1 cellular context compared by ENCODE assay signal in the genomic region with DNA sequence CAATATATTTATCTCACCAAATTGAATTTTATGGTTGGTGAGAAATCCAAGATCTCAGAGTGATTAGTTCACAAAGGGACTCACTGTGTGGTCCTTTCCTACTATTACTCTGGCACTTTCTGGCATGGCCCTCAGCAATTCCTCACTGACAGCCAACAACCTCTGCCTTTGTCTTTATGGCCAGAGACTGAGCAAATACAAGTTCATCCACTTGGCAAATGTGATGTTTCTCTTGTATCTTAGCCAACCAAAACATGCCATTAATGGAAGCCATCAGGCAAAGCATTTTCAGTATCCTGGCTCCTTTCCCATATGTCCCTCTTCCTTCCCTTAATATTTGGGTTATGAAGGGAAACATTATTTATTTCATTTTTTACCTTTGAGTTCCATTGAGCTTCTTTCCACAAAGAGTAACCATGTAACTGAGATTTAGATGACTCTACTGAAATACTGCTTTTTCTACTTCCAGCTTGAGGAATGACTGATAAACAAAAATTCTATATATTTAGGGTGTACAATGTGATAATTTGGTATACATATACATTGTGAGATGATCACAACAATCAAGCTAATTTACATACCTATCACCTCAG.
TF ChIP-seq lines count a peak whose summit lies in the region.

No MANE protein-coding gene starts in this region.

TF ChIP-seq in SK-N-SH, 30 proteins besides CTCF, POLR2A, EP300 and RAD21 (continued from another document):
- TF ChIP-seq, protein P1, sequence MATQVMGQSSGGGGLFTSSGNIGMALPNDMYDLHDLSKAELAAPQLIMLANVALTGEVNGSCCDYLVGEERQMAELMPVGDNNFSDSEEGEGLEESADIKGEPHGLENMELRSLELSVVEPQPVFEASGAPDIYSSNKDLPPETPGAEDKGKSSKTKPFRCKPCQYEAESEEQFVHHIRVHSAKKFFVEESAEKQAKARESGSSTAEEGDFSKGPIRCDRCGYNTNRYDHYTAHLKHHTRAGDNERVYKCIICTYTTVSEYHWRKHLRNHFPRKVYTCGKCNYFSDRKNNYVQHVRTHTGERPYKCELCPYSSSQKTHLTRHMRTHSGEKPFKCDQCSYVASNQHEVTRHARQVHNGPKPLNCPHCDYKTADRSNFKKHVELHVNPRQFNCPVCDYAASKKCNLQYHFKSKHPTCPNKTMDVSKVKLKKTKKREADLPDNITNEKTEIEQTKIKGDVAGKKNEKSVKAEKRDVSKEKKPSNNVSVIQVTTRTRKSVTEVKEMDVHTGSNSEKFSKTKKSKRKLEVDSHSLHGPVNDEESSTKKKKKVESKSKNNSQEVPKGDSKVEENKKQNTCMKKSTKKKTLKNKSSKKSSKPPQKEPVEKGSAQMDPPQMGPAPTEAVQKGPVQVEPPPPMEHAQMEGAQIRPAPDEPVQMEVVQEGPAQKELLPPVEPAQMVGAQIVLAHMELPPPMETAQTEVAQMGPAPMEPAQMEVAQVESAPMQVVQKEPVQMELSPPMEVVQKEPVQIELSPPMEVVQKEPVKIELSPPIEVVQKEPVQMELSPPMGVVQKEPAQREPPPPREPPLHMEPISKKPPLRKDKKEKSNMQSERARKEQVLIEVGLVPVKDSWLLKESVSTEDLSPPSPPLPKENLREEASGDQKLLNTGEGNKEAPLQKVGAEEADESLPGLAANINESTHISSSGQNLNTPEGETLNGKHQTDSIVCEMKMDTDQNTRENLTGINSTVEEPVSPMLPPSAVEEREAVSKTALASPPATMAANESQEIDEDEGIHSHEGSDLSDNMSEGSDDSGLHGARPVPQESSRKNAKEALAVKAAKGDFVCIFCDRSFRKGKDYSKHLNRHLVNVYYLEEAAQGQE (IDR thresholded peaks at IDR 0.05; ENCODE audit: low read depth, low read length): peak; percentile 68
- no peak for TF ChIP-seq SMC3 (IDR thresholded peaks at IDR 0.05; ENCODE audit: low read depth, low read length)
- TF ChIP-seq JUND (IDR thresholded peaks at IDR 0.05): peak; percentile 93
- no peak for TF ChIP-seq GABPA (IDR thresholded peaks at IDR 0.05; ENCODE audit: low read depth)
- no peak for TF ChIP-seq CHD2 (IDR thresholded peaks at IDR 0.05; ENCODE audit: low read length, partially characterized antibody)
- TF ChIP-seq FOXM1 (IDR thresholded peaks at IDR 0.05; ENCODE audit: low read depth): peak; percentile 80; the same call in 1 of the 2 replicates
- TF ChIP-seq EZH2phosphoT487 (IDR thresholded peaks at IDR 0.05; ENCODE audit: borderline replicate concordance, low read depth): no peak
- TF ChIP-seq NRF1 (IDR thresholded peaks at IDR 0.05; ENCODE audit: low read depth, low read length): no peak
- TF ChIP-seq ELF1 (IDR thresholded peaks at IDR 0.05): no peak
- peak; percentile 87 for TF ChIP-seq RXRA (IDR thresholded peaks at IDR 0.05; ENCODE audit: borderline replicate concordance, low read depth)
- peak; percentile 97 for TF ChIP-seq POLR2AphosphoS5 (IDR thresholded peaks at IDR 0.05; ENCODE audit: low read depth, low read length)
- peak; percentile 100 for TF ChIP-seq NFIC (IDR thresholded peaks at IDR 0.05; ENCODE audit: borderline replicate concordance)
- TF ChIP-seq SIN3A (IDR thresholded peaks at IDR 0.05; ENCODE audit: borderline replicate concordance, low read depth, low read length): peak; percentile 80; the same call in 1 of the 2 replicates
- TF ChIP-seq, protein P2, sequence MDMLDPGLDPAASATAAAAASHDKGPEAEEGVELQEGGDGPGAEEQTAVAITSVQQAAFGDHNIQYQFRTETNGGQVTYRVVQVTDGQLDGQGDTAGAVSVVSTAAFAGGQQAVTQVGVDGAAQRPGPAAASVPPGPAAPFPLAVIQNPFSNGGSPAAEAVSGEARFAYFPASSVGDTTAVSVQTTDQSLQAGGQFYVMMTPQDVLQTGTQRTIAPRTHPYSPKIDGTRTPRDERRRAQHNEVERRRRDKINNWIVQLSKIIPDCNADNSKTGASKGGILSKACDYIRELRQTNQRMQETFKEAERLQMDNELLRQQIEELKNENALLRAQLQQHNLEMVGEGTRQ (IDR thresholded peaks at IDR 0.05; ENCODE audit: borderline replicate concordance, low read depth, low read length): no peak
- TF ChIP-seq, protein P3, sequence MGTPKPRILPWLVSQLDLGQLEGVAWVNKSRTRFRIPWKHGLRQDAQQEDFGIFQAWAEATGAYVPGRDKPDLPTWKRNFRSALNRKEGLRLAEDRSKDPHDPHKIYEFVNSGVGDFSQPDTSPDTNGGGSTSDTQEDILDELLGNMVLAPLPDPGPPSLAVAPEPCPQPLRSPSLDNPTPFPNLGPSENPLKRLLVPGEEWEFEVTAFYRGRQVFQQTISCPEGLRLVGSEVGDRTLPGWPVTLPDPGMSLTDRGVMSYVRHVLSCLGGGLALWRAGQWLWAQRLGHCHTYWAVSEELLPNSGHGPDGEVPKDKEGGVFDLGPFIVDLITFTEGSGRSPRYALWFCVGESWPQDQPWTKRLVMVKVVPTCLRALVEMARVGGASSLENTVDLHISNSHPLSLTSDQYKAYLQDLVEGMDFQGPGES (IDR thresholded peaks at IDR 0.05; ENCODE audit: low read depth, low read length): no peak
- no peak for TF ChIP-seq MXI1 (IDR thresholded peaks at IDR 0.05; ENCODE audit: low read depth, low read length)
- TF ChIP-seq, protein P4, sequence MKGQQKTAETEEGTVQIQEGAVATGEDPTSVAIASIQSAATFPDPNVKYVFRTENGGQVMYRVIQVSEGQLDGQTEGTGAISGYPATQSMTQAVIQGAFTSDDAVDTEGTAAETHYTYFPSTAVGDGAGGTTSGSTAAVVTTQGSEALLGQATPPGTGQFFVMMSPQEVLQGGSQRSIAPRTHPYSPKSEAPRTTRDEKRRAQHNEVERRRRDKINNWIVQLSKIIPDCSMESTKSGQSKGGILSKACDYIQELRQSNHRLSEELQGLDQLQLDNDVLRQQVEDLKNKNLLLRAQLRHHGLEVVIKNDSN (IDR thresholded peaks at IDR 0.05; ENCODE audit: borderline replicate concordance, low read depth): 0 out of 2 replicates have a peak, but pooled peaks have one; percentile 8
- peak; percentile 97 for TF ChIP-seq TEAD4 (IDR thresholded peaks at IDR 0.05; ENCODE audit: borderline replicate concordance, insufficient read depth)
- TF ChIP-seq TCF12 (IDR thresholded peaks at IDR 0.05): peak; percentile 99
- TF ChIP-seq RFX5 (IDR thresholded peaks at IDR 0.05; ENCODE audit: low read length): no peak
- 0 out of 2 replicates have a peak, but pooled peaks have one; percentile 11 for TF ChIP-seq TAF1 (IDR thresholded peaks at IDR 0.05; ENCODE audit: borderline replicate concordance, low read depth, low read length)
- TF ChIP-seq, protein P5, sequence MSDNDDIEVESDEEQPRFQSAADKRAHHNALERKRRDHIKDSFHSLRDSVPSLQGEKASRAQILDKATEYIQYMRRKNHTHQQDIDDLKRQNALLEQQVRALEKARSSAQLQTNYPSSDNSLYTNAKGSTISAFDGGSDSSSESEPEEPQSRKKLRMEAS (IDR thresholded peaks at IDR 0.05; ENCODE audit: low read depth): peak; percentile 69
- TF ChIP-seq YY1 (IDR thresholded peaks at IDR 0.05; ENCODE audit: low read depth): no peak
- TF ChIP-seq, protein P6, sequence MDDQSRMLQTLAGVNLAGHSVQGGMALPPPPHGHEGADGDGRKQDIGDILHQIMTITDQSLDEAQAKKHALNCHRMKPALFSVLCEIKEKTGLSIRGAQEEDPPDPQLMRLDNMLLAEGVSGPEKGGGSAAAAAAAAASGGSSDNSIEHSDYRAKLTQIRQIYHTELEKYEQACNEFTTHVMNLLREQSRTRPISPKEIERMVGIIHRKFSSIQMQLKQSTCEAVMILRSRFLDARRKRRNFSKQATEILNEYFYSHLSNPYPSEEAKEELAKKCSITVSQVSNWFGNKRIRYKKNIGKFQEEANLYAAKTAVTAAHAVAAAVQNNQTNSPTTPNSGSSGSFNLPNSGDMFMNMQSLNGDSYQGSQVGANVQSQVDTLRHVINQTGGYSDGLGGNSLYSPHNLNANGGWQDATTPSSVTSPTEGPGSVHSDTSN (IDR thresholded peaks at IDR 0.05): peak; percentile 95
- TF ChIP-seq FOXJ3 (CRISPR knock-in tag; IDR thresholded peaks at IDR 0.05): no peak
